20 cellular contexts compared by ENCODE assay signal in genomic region chr6:13024616-13025015, GRCh38.
DNase-seq lines count a peak whose midpoint lies in the region; ATAC-seq and TF ChIP-seq lines count a peak whose summit lies in the region.
"Had no signal": no experiment of that assay in that cellular context is flagged by ENCODE, and none has a peak within 500 bp of the region (broad histone marks: within the 10 kb centered on the region; RNA-seq: fewer than 3 reads in every experiment).

No MANE protein-coding gene starts in this region.

- no peaks in the 10 kb centered on the region for H3K9me2 ChIP-seq in OCI-LY7 (ENCODE audit: insufficient read depth, low read length)

- no peaks in the 10 kb centered on the region for H4K20me1 ChIP-seq in OCI-LY7 (ENCODE audit: insufficient read depth, low read length)
- H4K20me1 ChIP-seq: BLaER1 had no signal

- H3K27me3 ChIP-seq in ascending aorta (no peaks in the 10 kb centered on the region), thoracic aorta (replicated peaks; ENCODE audit: insufficient read depth) (no peaks in the 10 kb centered on the region)
- H3K27me3 ChIP-seq: BLaER1 had no signal

- H3K36me3 ChIP-seq in ascending aorta (no peaks in the 10 kb centered on the region), thoracic aorta (no peaks in the 10 kb centered on the region), OCI-LY7 (ENCODE audit: insufficient read depth, low read length) (no peaks in the 10 kb centered on the region)
- H3K36me3 ChIP-seq: BLaER1 had no signal

- no peak for TF ChIP-seq CTCF in ascending aorta (IDR thresholded peaks at IDR 0.05)
- TF ChIP-seq CTCF in thoracic aorta (IDR thresholded peaks at IDR 0.05): no peak
- no peak for TF ChIP-seq CTCF in GM10266 (IDR thresholded peaks at IDR 0.05; ENCODE audit: control insufficient read depth, insufficient read depth, low read depth, missing control alignments)
- TF ChIP-seq CTCF in OCI-LY7 (conservative IDR thresholded peaks at IDR 0.05; ENCODE audit: low read length): no peak

- no peak overlapping the region for H3K4me2 ChIP-seq in OCI-LY7 (ENCODE audit: low read length)
- H3K4me2 ChIP-seq: BLaER1, GM23338 had no signal

- H3K9me3 ChIP-seq in ascending aorta (no peaks in the 10 kb centered on the region), thoracic aorta (no peaks in the 10 kb centered on the region), OCI-LY7 (ENCODE audit: low read length) (no peaks in the 10 kb centered on the region)
- H3K9me3 ChIP-seq: BLaER1, Caco-2 had no signal

- H2AFZ ChIP-seq in OCI-LY7 (ENCODE audit: low read length): no peak overlapping the region
- H2AFZ ChIP-seq: GM23338 had no signal

- intact Hi-C loops in ascending aorta (cut with DNase I): loop anchor here (5.0 kb wide), 1 partner anchor 68 kb away; no protein-coding TSS in a partner anchor
- intact Hi-C loops in OCI-LY7 (cut with micrococcal nuclease; ENCODE audit: unreplicated experiment): no loop called here

- ATAC-seq in thoracic aorta (ENCODE audit: insufficient number of reproducible peaks, low FRiP score, low read depth): no peak
- ATAC-seq: CD8-positive, alpha-beta T cell; GM12878; GM23338; HCT116 had no signal

- H3K79me2 ChIP-seq in OCI-LY7 (ENCODE audit: insufficient read depth, low read depth, low read length): no peaks in the 10 kb centered on the region

- peaks cover 0 to 22% of the 10 kb centered on the region in 2 donors for H3K4me1 ChIP-seq in ascending aorta
- H3K4me1 ChIP-seq in thoracic aorta (ENCODE audit: control insufficient read depth in 1 of 2, low read depth in 2 of 2): peaks cover 24 to 64% of the 10 kb centered on the region in 2 donors
- no peaks in the 10 kb centered on the region for H3K4me1 ChIP-seq in OCI-LY7 (ENCODE audit: insufficient read depth, low read length, poor library complexity, severe bottlenecking)
- H3K4me1 ChIP-seq: BLaER1, Caco-2 had no signal

- DNase-seq in M059J (ENCODE audit: low read depth) (peak; percentile 17), ascending aorta (ENCODE audit: low spot score in 2 of 2) (no peak), astrocyte of the hippocampus (ENCODE audit: low read depth, low spot score) (peak; percentile 78), thoracic aorta (ENCODE audit: low spot score) (no peak), GM10266 (ENCODE audit: extremely low spot score) (no peak), putamen (ENCODE audit: low spot score) (no peak), mucosa of gallbladder (ENCODE audit: low spot score) (no peak), OCI-LY7 (ENCODE audit: low spot score) (no peak)
- DNase-seq: Caco-2; CD4-positive, CD25-positive, alpha-beta regulatory T cell; CD8-positive, alpha-beta T cell; DMS153; DND-41; H9 had no signal

- POLR2A ChIA-PET in OCI-LY7 (lab: Charles Lee): interaction anchor here (1.0 kb wide), 1 partner anchor 90 kb away, joined by 3 read pairs; no protein-coding TSS in a partner anchor

- CTCF ChIA-PET in OCI-LY7 (lab: Charles Lee; ENCODE audit: unreplicated experiment): no interaction called here

- H3K4me3 ChIP-seq in ascending aorta: no peak overlapping the region
- no peak overlapping the region for H3K4me3 ChIP-seq in thoracic aorta
- no peak overlapping the region for H3K4me3 ChIP-seq in OCI-LY7 (ENCODE audit: low read depth, low read length, poor library complexity, severe bottlenecking)
- H3K4me3 ChIP-seq: BLaER1, GM12878, GM23338 had no signal

- BruUV-seq in OCI-LY7 (replicated peaks; lab: Mats Ljungman, UMichigan): no TSS peak

- H3K27ac ChIP-seq in ascending aorta (peak overlapping the region; percentile 58 to 71), thoracic aorta (peak overlapping the region; percentile 37 to 76), OCI-LY7 (ENCODE audit: low read depth, low read length, poor library complexity, severe bottlenecking) (no peak overlapping the region)
- H3K27ac ChIP-seq: 22Rv1, BLaER1, C4-2B had no signal

Comparison
In these comparisons a context has a peak if more than half of its experiments do, and no peak if none do; other contexts are left out.
1. DNase-seq: peak in M059J (single experiment) and astrocyte of the hippocampus (single experiment); none in ascending aorta (0 of 2), thoracic aorta (single experiment), GM10266 (single experiment), putamen (single experiment), mucosa of gallbladder (single experiment) and OCI-LY7 (single experiment).